8 cellular contexts compared by ENCODE assay signal in genomic region chr2:17752892-17753802, GRCh38. TPM values are rescaled to one million over a fixed set of nuclear protein-coding genes. Genes with fewer than 3 reads are reported as not detected.
DNase-seq lines count a peak whose midpoint lies in the region; ATAC-seq, FAIRE-seq and TF ChIP-seq lines count a peak whose summit lies in the region.

No MANE protein-coding gene starts in this region.

- H3K9me3 ChIP-seq in NT2/D1 (ENCODE audit: insufficient read depth, low read length), result no peaks in the 10 kb centered on the region
- H3K9me3 ChIP-seq in right atrium auricular region, result no peaks in the 10 kb centered on the region

- H3K27ac ChIP-seq in adipose tissue (ENCODE audit: low read depth, low read length) (peak overlapping the region; percentile 79), right atrium auricular region (peak overlapping the region; percentile 96 to 97)

- no peaks in the 10 kb centered on the region for H3K4me1 ChIP-seq in NT2/D1 (ENCODE audit: insufficient read depth, insufficient read length)
- peaks cover 0 to 33% of the 10 kb centered on the region in 2 donors for H3K4me1 ChIP-seq in right atrium auricular region

- peak overlapping the region; percentile 94 for H3K9ac ChIP-seq in NT2/D1 (ENCODE audit: insufficient read length, low read depth)

- peak; percentile 41 for ATAC-seq in HG03196 (IDR thresholded peaks at IDR 0.05; ENCODE audit: unreplicated experiment)

- peaks cover under 1% of the 10 kb centered on the region for H3K36me3 ChIP-seq in NT2/D1 (ENCODE audit: insufficient read depth, insufficient read length, low read length)
- no peaks in the 10 kb centered on the region for H3K36me3 ChIP-seq in right atrium auricular region

- FAIRE-seq in HTR-8/SVneo (lab: Jason Lieb, UNC), result no peak

- peak overlapping the region; percentile 73 for H3K4me3 ChIP-seq in NT2/D1 (ENCODE audit: insufficient read length, low read depth)
- H3K4me3 ChIP-seq in right atrium auricular region, result peak overlapping the region; percentile 94 to 99

- WGBS in adipose tissue, 3 donors, result 0 to 2% (median 1%) methylated on average over 64 to 70 of the region's 70 CpGs

- H3K27me3 ChIP-seq in NT2/D1 (ENCODE audit: insufficient read depth, insufficient read length) (no peaks in the 10 kb centered on the region), right atrium auricular region (no peaks in the 10 kb centered on the region)

- peak; percentile 83 for DNase-seq in DMS53 (lab: John Stamatoyannopoulos, UW)
- DNase-seq in NT2/D1 (ENCODE audit: low read depth, low spot score), result peak; percentile 30
- no peak for DNase-seq in right atrium auricular region (ENCODE audit: low spot score)
- DNase-seq in retina, result peak; percentile 93
- DNase-seq in HTR-8/SVneo (ENCODE audit: insufficient read length, low spot score), result no peak

- TF ChIP-seq CTCF in right atrium auricular region (IDR thresholded peaks at IDR 0.05), result no peak

- TF ChIP-seq POLR2A in GM19193 (IDR thresholded peaks at IDR 0.05; ENCODE audit: extremely low read depth, insufficient read depth, insufficient read length), result peak; percentile 75

RNA-seq across cellular contexts. Expression of gene SMC6, which starts 0.5 kb away (rescaled TPM):
- 1 to 10 TPM; 2.5 to 4.9 (median 4.4) TPM for polyA plus RNA-seq in adipose tissue
- total RNA-seq in right atrium auricular region, result 10 to 100 TPM in 1 of 2 donors, 1 to 10 TPM in 1; 6.1 to 12.2 TPM

RNA-seq across cellular contexts. Expression of gene GEN1, which starts 0.8 kb away (rescaled TPM):
- polyA plus RNA-seq in adipose tissue, result 1 to 10 TPM in 1 of 3 donors, under 1 TPM in 2; 0.34 to 1.0 (median 0.89) TPM
- total RNA-seq in right atrium auricular region, result 1 to 10 TPM; 1.2 to 2.3 TPM

Comparison
In these comparisons a context has a peak if more than half of its experiments do, and no peak if none do; other contexts are left out.
1. DNase-seq: peak in DMS53 (single experiment), NT2/D1 (single experiment) and retina (single experiment); none in right atrium auricular region (single experiment) and HTR-8/SVneo (single experiment).